ENCODE assay signal across 8 cellular contexts in the genomic region with DNA sequence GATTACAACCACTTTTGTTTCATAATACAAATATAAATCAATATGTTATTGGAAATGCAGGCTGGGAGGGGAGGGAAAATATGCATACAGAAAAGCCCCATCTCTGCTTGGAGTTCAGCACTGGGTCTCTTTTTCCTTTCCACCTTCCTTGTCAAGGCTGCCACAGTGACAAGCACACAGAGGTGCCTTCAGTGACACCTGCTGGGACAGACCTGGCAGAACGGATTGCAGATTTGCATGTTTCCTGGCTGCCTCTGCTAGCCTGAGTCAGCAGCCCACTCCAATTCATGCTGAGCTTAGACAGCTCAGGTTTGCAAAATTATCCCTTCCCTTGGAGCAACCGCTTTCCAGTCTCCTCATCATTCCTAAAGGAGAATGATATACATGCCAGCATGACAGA. TPM values are rescaled to one million over a fixed set of nuclear protein-coding genes. Genes with fewer than 3 reads are reported as not detected.
DNase-seq lines count a peak whose midpoint lies in the region; ATAC-seq and TF ChIP-seq lines count a peak whose summit lies in the region.
"Not testable (repeated sequence)": the region's sequence is repeated elsewhere in the genome, so short reads cannot be mapped to it uniquely, and the experiment has no call there.
"Had no signal": no experiment of that assay in that cellular context is flagged by ENCODE, and none has a peak within 500 bp of the region (broad histone marks: within the 10 kb centered on the region; RNA-seq: fewer than 3 reads in every experiment).

No MANE protein-coding gene starts in this region.

- H3K9me3 ChIP-seq in ES-I3 (ENCODE audit: control insufficient read depth, insufficient read depth, low read length); endodermal cell (ENCODE audit: control insufficient read depth, low read length): not testable (repeated sequence)

- H3K36me3 Mint-ChIP-seq in endodermal cell (ENCODE audit: low read depth); naive thymus-derived CD8-positive, alpha-beta T cell: not testable (repeated sequence)

- H3K9me3 Mint-ChIP-seq in endodermal cell; naive thymus-derived CD8-positive, alpha-beta T cell: not testable (repeated sequence)

- TF ChIP-seq CTCF in LNCaP clone FGC (IDR thresholded peaks at IDR 0.05; ENCODE audit: control insufficient read depth, extremely low read depth, insufficient read depth) (peak; percentile 48), endodermal cell (conservative IDR thresholded peaks at IDR 0.05) (peak; percentile 45)

- peak; percentile 17 for DNase-seq in LNCaP clone FGC (ENCODE audit: low read depth)
- DNase-seq in NCI-H526 (lab: John Stamatoyannopoulos, UW), result peak; percentile 77 to 82
- DNase-seq in SW480 (ENCODE audit: low spot score), result peak; percentile 5
- peak; percentile 37 for DNase-seq in activated T-cell treated with anti-CD3 and anti-CD28 coated beads, Interleukin-2, amount 50 U/mL, for 1 hour
- DNase-seq in endodermal cell, result peak; percentile 71
- DNase-seq in naive thymus-derived CD8-positive, alpha-beta T cell, result peak in 9 of 10 donors; percentile 18 to 76 (median 46)

- H3K4me1 ChIP-seq in ES-I3 (ENCODE audit: insufficient read depth, low read length); endodermal cell (ENCODE audit: control insufficient read depth, insufficient read depth, low read length): not testable (repeated sequence)

- not testable (repeated sequence) for H3K4me3 Mint-ChIP-seq in endodermal cell
- peak overlapping the region in 6 of 10 donors; percentile 18 to 65 (median 33) for H3K4me3 Mint-ChIP-seq in naive thymus-derived CD8-positive, alpha-beta T cell

- 0 out of 2 replicates have a peak overlapping the region, but pooled peaks have one; percentile 30 for H3K9ac ChIP-seq in ES-I3 (ENCODE audit: low read depth, low read length)
- not testable (repeated sequence) for H3K9ac ChIP-seq in endodermal cell (ENCODE audit: extremely low read depth, low read length, poor library complexity, severe bottlenecking)

- not testable (repeated sequence) for H3K27ac Mint-ChIP-seq in endodermal cell
- H3K27ac Mint-ChIP-seq in naive thymus-derived CD8-positive, alpha-beta T cell, result peak overlapping the region in 3 of 10 donors; percentile 34 to 71 (median 66)

- POLR2A ChIA-PET in naive thymus-derived CD8-positive, alpha-beta T cell (lab: Charles Lee), result not testable (repeated sequence)

- H3K4me1 Mint-ChIP-seq in endodermal cell; naive thymus-derived CD8-positive, alpha-beta T cell: not testable (repeated sequence)

- not testable (repeated sequence) for H3K4me3 ChIP-seq in LNCaP clone FGC (ENCODE audit: low read depth, low read length); endodermal cell (ENCODE audit: low read length)

- H3K27me3 ChIP-seq in endodermal cell (ENCODE audit: control insufficient read depth, insufficient read depth, low read length, poor library complexity, severe bottlenecking), result not testable (repeated sequence)

- H3K27ac ChIP-seq in endodermal cell (ENCODE audit: low read depth, low read length), result not testable (repeated sequence)

- 13% methylated on average over 2 of the region's 2 CpGs; no CpG with 5 or more reads in 1 of the 2 experiments for WGBS in endodermal cell (ENCODE audit: insufficient coverage in 1 of 2, insufficient read length in 1 of 2), 2 experiments

- not testable (repeated sequence) for H3K27me3 Mint-ChIP-seq in endodermal cell (ENCODE audit: insufficient read depth); naive thymus-derived CD8-positive, alpha-beta T cell

- ATAC-seq in naive thymus-derived CD8-positive, alpha-beta T cell, result not testable (repeated sequence)

- not testable (repeated sequence) for H3K36me3 ChIP-seq in ES-I3 (ENCODE audit: insufficient read depth, low read length); endodermal cell (ENCODE audit: control insufficient read depth, insufficient read depth, low read length)

RNA-seq across cellular contexts. Expression of gene GOLGA8M, which starts 15.8 kb away (rescaled TPM):
- total RNA-seq in endodermal cell, result under 1 TPM in 1 of 2 donors, not detected in 1; 0.86 TPM
- polyA plus RNA-seq in endodermal cell (2013, experiment 1 of 2), result not detected
- 0.21 TPM for polyA plus RNA-seq in endodermal cell (2013, experiment 2 of 2)
- 10 to 100 TPM in 1 of 2 experiments, 1 to 10 TPM in 1; 8.3 to 10.3 TPM for total RNA-seq in naive thymus-derived CD8-positive, alpha-beta T cell
- polyA plus RNA-seq in naive thymus-derived CD8-positive, alpha-beta T cell, result not detected
- polyA plus RNA-seq: IgD-negative memory B cell had no signal

Comparison
In these comparisons a context has a peak if more than half of its experiments do, and no peak if none do; other contexts are left out.
1. DNase-seq: peak in every context shown above with its lines; median percentile 80 in NCI-H526; 71 in endodermal cell; 46 in naive thymus-derived CD8-positive, alpha-beta T cell; 37 in activated T-cell treated with anti-CD3 and anti-CD28 coated beads, Interleukin-2, amount 50 U/mL, for 1 hour; 17 in LNCaP clone FGC; 5 in SW480.
2. RNA of gene GOLGA8M, which starts 15.8 kb away (total RNA-seq): 8.3 to 10.3 TPM in naive thymus-derived CD8-positive, alpha-beta T cell; 0.86 TPM in endodermal cell; every median in the first group is over 4 times any median in the second.